ENCODE assay signal across 17 cellular contexts in the genomic region with DNA sequence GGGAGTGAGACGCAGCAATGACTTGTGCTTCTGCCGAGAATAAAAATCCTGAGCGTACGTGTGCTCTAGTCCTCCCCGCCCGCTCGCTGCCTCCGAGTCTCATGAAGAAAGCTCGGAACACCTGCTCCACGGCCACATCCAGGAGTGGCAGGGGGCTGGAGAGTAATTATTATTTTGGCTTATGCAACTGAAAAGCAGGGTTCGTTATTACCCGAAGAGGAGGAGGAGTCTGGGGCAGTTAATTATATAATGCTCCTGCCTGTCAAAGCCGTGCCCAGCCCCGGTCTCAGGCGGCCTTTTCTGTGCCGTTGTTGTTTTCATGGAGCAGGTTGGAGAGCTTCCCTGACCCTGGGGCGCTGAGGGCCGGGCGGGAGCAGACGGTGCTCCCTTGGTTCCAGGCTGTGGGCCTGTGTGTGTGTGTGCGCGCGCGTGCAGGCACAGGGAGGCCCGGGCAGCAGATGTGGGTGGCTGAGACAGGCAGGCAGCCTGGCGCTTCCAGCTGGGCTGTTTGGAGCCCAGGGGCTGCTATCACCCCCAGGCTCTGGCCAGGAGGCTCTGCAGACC. TPM values are rescaled to one million over a fixed set of nuclear protein-coding genes. Genes with fewer than 3 reads are reported as not detected.
A peak's percentile ranks its signal among the peaks of the same experiment; 100 is the strongest.
DNase-seq lines count a peak whose midpoint lies in the region; ATAC-seq, FAIRE-seq and TF ChIP-seq lines count a peak whose summit lies in the region.
"Had no signal": no experiment of that assay in that cellular context is flagged by ENCODE, and none has a peak within 500 bp of the region (broad histone marks: within the 10 kb centered on the region; RNA-seq: fewer than 3 reads in every experiment).

No MANE protein-coding gene starts in this region.

- H3K27ac Mint-ChIP-seq in astrocyte (ENCODE audit: unreplicated experiment): no peak overlapping the region
- H3K27ac Mint-ChIP-seq: activated naive CD8-positive, alpha-beta T cell had no signal

- intact Hi-C loops in upper lobe of right lung (cut with DNase I): no loop called here
- intact Hi-C loops in psoas muscle (cut with DNase I): no loop called here

- no peaks in the 10 kb centered on the region for H3K9me3 Mint-ChIP-seq in astrocyte (ENCODE audit: unreplicated experiment)

- H3K4me3 ChIP-seq in BE2C (ENCODE audit: low read depth, low read length) (peak overlapping the region; percentile 40), astrocyte (ENCODE audit: insufficient read depth, low read depth, low read length) (no peak overlapping the region), iPS-20b (ENCODE audit: low read length) (peak overlapping the region; percentile 92; the same call in 1 of the 2 replicates), upper lobe of right lung (no peak overlapping the region), psoas muscle (no peak overlapping the region)
- H3K4me3 ChIP-seq: lung, suprapubic skin had no signal

- H3K4me3 Mint-ChIP-seq in astrocyte (ENCODE audit: unreplicated experiment): peak overlapping the region; percentile 83

- 59 to 62% (median 62%) methylated on average over 25 to 26 of the region's 26 CpGs for WGBS in psoas muscle, 3 donors

- no peaks in the 10 kb centered on the region for H3K4me1 Mint-ChIP-seq in astrocyte (ENCODE audit: low read depth, unreplicated experiment)

- peak; percentile 32 for DNase-seq in BE2C
- DNase-seq in COLO668 (lab: John Stamatoyannopoulos, UW; ENCODE audit: unreplicated experiment): peak; percentile 29
- DNase-seq in astrocyte (ENCODE audit: low read depth): no peak
- no peak for DNase-seq in CD1c-positive myeloid dendritic cell (ENCODE audit: extremely low spot score)
- no peak for DNase-seq in upper lobe of right lung
- DNase-seq in psoas muscle: no peak
- DNase-seq: naive thymus-derived CD8-positive, alpha-beta T cell; NCI-H187 treated with DMSO at 0.1 percent for 48 hours; stimulated activated CD4-positive, alpha-beta T cell treated with anti-CD3 and anti-CD28 coated beads, Interleukin-1b, Interleukin-23, amount 100 ng/mL, for 48 hours had no signal

- no peaks in the 10 kb centered on the region for H3K79me2 ChIP-seq in astrocyte (ENCODE audit: insufficient read depth, low read length)

- no peak for ATAC-seq in GM21390 (IDR thresholded peaks at IDR 0.05; ENCODE audit: unreplicated experiment)
- ATAC-seq in upper lobe of right lung: no peak
- ATAC-seq in psoas muscle: no peak
- ATAC-seq: naive thymus-derived CD8-positive, alpha-beta T cell; sciatic nerve had no signal

- FAIRE-seq in astrocyte (lab: Jason Lieb, UNC): no peak

- H3K9me3 ChIP-seq in BE2C (no peaks in the 10 kb centered on the region), astrocyte (ENCODE audit: insufficient read depth, low read depth, low read length) (no peaks in the 10 kb centered on the region), iPS-20b (ENCODE audit: insufficient read depth, low read depth, low read length) (no peaks in the 10 kb centered on the region), upper lobe of right lung (no peaks in the 10 kb centered on the region), psoas muscle (no peaks in the 10 kb centered on the region)
- H3K9me3 ChIP-seq: suprapubic skin had no signal

- no peak overlapping the region for H2AFZ ChIP-seq in astrocyte (ENCODE audit: low read depth, low read length)

- H3K4me1 ChIP-seq in BE2C: no peaks in the 10 kb centered on the region
- H3K4me1 ChIP-seq in astrocyte (ENCODE audit: insufficient read depth, low read length): no peaks in the 10 kb centered on the region
- H3K4me1 ChIP-seq in iPS-20b (ENCODE audit: insufficient read depth, low read length): peaks cover 3% of the 10 kb centered on the region; the same call in 1 of the 2 replicates
- no peaks in the 10 kb centered on the region for H3K4me1 ChIP-seq in upper lobe of right lung
- no peaks in the 10 kb centered on the region for H3K4me1 ChIP-seq in psoas muscle

- H3K27ac ChIP-seq in astrocyte (ENCODE audit: low read depth, low read length): no peak overlapping the region
- H3K27ac ChIP-seq in iPS-20b (ENCODE audit: low read length): no peak overlapping the region
- H3K27ac ChIP-seq in upper lobe of right lung: no peak overlapping the region
- H3K27ac ChIP-seq in psoas muscle: no peak overlapping the region
- H3K27ac ChIP-seq: suprapubic skin had no signal

- no peaks in the 10 kb centered on the region for H4K20me1 ChIP-seq in astrocyte (ENCODE audit: insufficient read depth, low read length)

- TF ChIP-seq CTCF in BE2C (IDR thresholded peaks at IDR 0.05; ENCODE audit: low read depth, low read length) (no peak), astrocyte (IDR thresholded peaks at IDR 0.05; ENCODE audit: insufficient read depth, low read depth, low read length) (no peak), upper lobe of right lung (IDR thresholded peaks at IDR 0.05) (no peak), psoas muscle (IDR thresholded peaks at IDR 0.05) (no peak)

- no peaks in the 10 kb centered on the region for H3K36me3 ChIP-seq in BE2C
- no peaks in the 10 kb centered on the region for H3K36me3 ChIP-seq in astrocyte (ENCODE audit: insufficient read depth, low read length)
- H3K36me3 ChIP-seq in iPS-20b (ENCODE audit: insufficient read depth, low read depth, low read length): no peaks in the 10 kb centered on the region
- H3K36me3 ChIP-seq in upper lobe of right lung: no peaks in the 10 kb centered on the region
- no peaks in the 10 kb centered on the region for H3K36me3 ChIP-seq in psoas muscle (ENCODE audit: insufficient read depth in 1 of 2, low read depth in 1 of 2)
- H3K36me3 ChIP-seq: suprapubic skin had no signal

- H3K9ac ChIP-seq in astrocyte (ENCODE audit: low read length) (no peak overlapping the region), iPS-20b (ENCODE audit: low read depth, low read length) (no peak overlapping the region)

- peaks cover 10% of the 10 kb centered on the region for H3K36me3 Mint-ChIP-seq in astrocyte (ENCODE audit: low read depth, unreplicated experiment)

- H3K27me3 ChIP-seq in BE2C (peaks cover 68% of the 10 kb centered on the region), astrocyte (ENCODE audit: insufficient read depth, low read length) (peaks cover 65% of the 10 kb centered on the region), iPS-20b (ENCODE audit: insufficient read depth, low read length) (peaks cover 50% of the 10 kb centered on the region), upper lobe of right lung (peaks cover 59% of the 10 kb centered on the region), psoas muscle (ENCODE audit: insufficient read depth in 3 of 3, low read length in 2 of 3) (peaks cover 0 to 86% (median 34%) of the 10 kb centered on the region in 3 donors)

- H3K27me3 Mint-ChIP-seq in astrocyte (ENCODE audit: low read depth, unreplicated experiment): peaks cover 40% of the 10 kb centered on the region

- no peak overlapping the region for H3K4me2 ChIP-seq in astrocyte (ENCODE audit: low read length)

RNA-seq across cellular contexts. Expression of gene JPH3, which starts 2.3 kb away (rescaled TPM):
- polyA plus RNA-seq in BE2C (2012; ENCODE audit: insufficient read depth, insufficient read length, low read depth): 15.0 TPM
- total RNA-seq in astrocyte (8.6 and 9.3 TPM in 2 replicates), upper lobe of right lung (0.29 TPM), psoas muscle (under 1 TPM in 2 of 4 donors, not detected in 2; 0.06 to 0.13 TPM)
- polyA plus RNA-seq in psoas muscle: under 1 TPM; 0.03 to 0.04 (median 0.04) TPM
- total RNA-seq: LHCN-M2; naive thymus-derived CD8-positive, alpha-beta T cell; suprapubic skin had no signal
- polyA plus RNA-seq: BJ had no signal

Comparison
In these comparisons a context has a peak if more than half of its experiments do, and no peak if none do; other contexts are left out.
1. DNase-seq: peak in BE2C (single experiment) and COLO668 (single experiment); none in astrocyte (single experiment), CD1c-positive myeloid dendritic cell (single experiment), upper lobe of right lung (single experiment) and psoas muscle (0 of 2).
2. H3K4me3 ChIP-seq: peak in BE2C (single experiment) and iPS-20b (single experiment); none in astrocyte (single experiment), upper lobe of right lung (single experiment) and psoas muscle (single experiment).